19 cellular contexts compared by ENCODE assay signal in the genomic region with DNA sequence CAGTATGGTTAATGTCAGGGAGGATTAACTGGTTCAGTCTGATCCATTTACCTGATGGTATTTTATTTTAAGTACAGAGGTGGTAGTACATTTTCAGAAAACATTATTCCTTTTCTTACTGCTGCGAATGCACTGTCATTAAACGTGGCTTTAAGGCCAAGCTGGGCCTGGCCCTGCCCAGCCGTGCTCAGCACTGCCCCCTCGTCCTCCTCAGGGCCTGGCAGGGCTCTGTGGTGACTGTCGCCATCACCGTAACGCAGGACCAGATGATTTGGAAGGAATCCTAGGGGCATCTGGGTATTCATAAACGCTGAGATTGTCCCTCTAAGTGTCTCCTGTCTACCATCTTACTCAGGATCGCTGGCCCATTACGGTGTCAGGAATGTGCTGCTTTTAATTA.
"Had no signal": no experiment of that assay in that cellular context is flagged by ENCODE, and none has a peak within 500 bp of the region (broad histone marks: within the 10 kb centered on the region; RNA-seq: fewer than 3 reads in every experiment).

No MANE protein-coding gene starts in this region.

- H3K4me2 ChIP-seq: hepatocyte had no signal

- H3K36me3 ChIP-seq: right atrium auricular region had no signal

- H3K27ac ChIP-seq: epithelial cell of prostate, foreskin keratinocyte, hepatocyte, prostate gland, right atrium auricular region, suprapubic skin had no signal

- H3K27me3 ChIP-seq: foreskin keratinocyte, hepatocyte, right atrium auricular region, suprapubic skin had no signal

- ATAC-seq: activated CD4-positive, CD25-positive, alpha-beta regulatory T cell treated with anti-CD3 and anti-CD28 coated beads, Interleukin-2, amount 50 U/mL, for 24 hours; activated CD8-positive, alpha-beta T cell treated with anti-CD3 and anti-CD28 coated beads, Interleukin-2, amount 10 ng/mL, durations not matched to agents 7 days and 5 days; foreskin keratinocyte; left cardiac atrium; stimulated activated naive CD8-positive, alpha-beta T cell treated with anti-CD3 and anti-CD28 coated beads, Interleukin-15, amount 100 ng/mL, for 72 hours; T-cell had no signal

- H3K4me1 ChIP-seq: foreskin keratinocyte, prostate gland, right atrium auricular region, suprapubic skin had no signal

- H3K4me3 ChIP-seq: hepatocyte, lung, prostate gland, right atrium auricular region, suprapubic skin had no signal

- H3K9me3 ChIP-seq: prostate gland, right atrium auricular region, suprapubic skin had no signal

- H2AFZ ChIP-seq: hepatocyte had no signal

- DNase-seq: activated CD4-positive, alpha-beta T cell treated with anti-CD3 and anti-CD28 coated beads, Interleukin-2, amount 10 ng/mL, durations not matched to agents 7 days and 5 days; activated CD8-positive, alpha-beta T cell treated with anti-CD3 and anti-CD28 coated beads, Interleukin-2, amount 10 ng/mL, durations not matched to agents 7 days and 5 days; activated gamma-delta T cell; activated T-cell treated with anti-CD3 and anti-CD28 coated beads, Interleukin-2, amount 50 U/mL, for 48 hours; dermis blood vessel endothelial cell; foreskin keratinocyte; left cardiac atrium; midbrain; stimulated activated naive CD8-positive, alpha-beta T cell treated with anti-CD3 and anti-CD28 coated beads, Interleukin-15, amount 100 ng/mL, for 72 hours; T-helper 9 cell; trophoblast cell had no signal

- H3K79me2 ChIP-seq: hepatocyte had no signal
